28 cellular contexts compared by ENCODE assay signal in the genomic region with DNA sequence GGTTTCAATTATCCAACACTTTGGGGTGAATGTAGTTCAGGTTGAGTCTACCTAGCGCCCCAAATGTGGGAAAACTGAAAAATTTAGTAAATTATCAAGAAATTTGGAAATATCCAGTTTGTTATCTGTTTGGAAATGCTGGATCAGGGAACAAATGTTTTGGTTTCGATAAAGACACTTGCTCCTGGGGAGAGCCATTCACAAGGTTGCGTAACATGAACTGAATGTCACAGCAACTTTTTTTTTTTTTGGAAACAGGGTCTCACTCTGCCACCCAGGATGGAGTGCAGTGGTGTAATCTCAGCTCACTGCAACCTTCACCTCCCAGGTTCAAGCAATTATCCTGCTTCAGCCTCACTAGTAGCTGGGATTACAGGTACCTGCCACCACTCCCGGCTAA.
"Had no signal": no experiment of that assay in that cellular context is flagged by ENCODE, and none has a peak within 500 bp of the region (broad histone marks: within the 10 kb centered on the region; RNA-seq: fewer than 3 reads in every experiment).

No MANE protein-coding gene starts in this region.

- H3K9me3 ChIP-seq: colonic mucosa, esophagus muscularis mucosa, esophagus squamous epithelium, gastrocnemius medialis, gastroesophageal sphincter, heart left ventricle, heart right ventricle had no signal

- H3K36me3 ChIP-seq: colonic mucosa, esophagus muscularis mucosa, esophagus squamous epithelium, gastrocnemius medialis, gastroesophageal sphincter, heart left ventricle, heart right ventricle had no signal

- ATAC-seq: effector memory CD8-positive, alpha-beta T cell; esophagus mucosa; foreskin keratinocyte; gastrocnemius medialis; gastroesophageal sphincter; heart left ventricle; heart right ventricle had no signal

- H3K4me3 ChIP-seq: colonic mucosa, coronary artery, dorsolateral prefrontal cortex, esophagus muscularis mucosa, esophagus squamous epithelium, gastrocnemius medialis, gastroesophageal sphincter, heart left ventricle, heart right ventricle had no signal

- H3K4me1 ChIP-seq: colonic mucosa, esophagus muscularis mucosa, esophagus squamous epithelium, foreskin keratinocyte, gastrocnemius medialis, gastroesophageal sphincter, heart left ventricle had no signal

- H3K27me3 ChIP-seq: colonic mucosa, dorsolateral prefrontal cortex, esophagus muscularis mucosa, esophagus squamous epithelium, foreskin keratinocyte, gastroesophageal sphincter, heart left ventricle had no signal

- FAIRE-seq: colon, endometrium, endothelial cell of umbilical vein, frontal cortex had no signal

- H3K27ac ChIP-seq: colonic mucosa, coronary artery, dorsolateral prefrontal cortex, epithelial cell of prostate, esophagus muscularis mucosa, esophagus squamous epithelium, foreskin keratinocyte, gastrocnemius medialis, gastroesophageal sphincter, heart left ventricle, heart right ventricle had no signal

- DNase-seq: colonic mucosa; cortex of kidney; dermis blood vessel endothelial cell; dorsolateral prefrontal cortex; effector CD4-positive, alpha-beta T cell; effector CD8-positive, alpha-beta T cell; effector memory CD4-positive, alpha-beta T cell; effector memory CD8-positive, alpha-beta T cell; endodermal cell; erythroblast; esophagus squamous epithelium; foreskin fibroblast; foreskin keratinocyte; foreskin melanocyte; gastrocnemius medialis; glutamatergic neuron; head of caudate nucleus; heart left ventricle; heart right ventricle had no signal
